In genomic region chr7:86914468-86915054, GRCh38 we compare ENCODE assay signal across 8 cellular contexts.
DNase-seq lines count a peak whose midpoint lies in the region; ATAC-seq and TF ChIP-seq lines count a peak whose summit lies in the region.

No MANE protein-coding gene starts in this region.

- peak; percentile 51 for TF ChIP-seq CTCF in GM13977 (IDR thresholded peaks at IDR 0.05; ENCODE audit: extremely low read depth, insufficient read depth, missing control alignments)

- ATAC-seq in activated T-cell treated with anti-CD3 and anti-CD28 coated beads, Interleukin-2, amount 50 U/mL, for 4 hours = no peak
- ATAC-seq in GM21526 (IDR thresholded peaks at IDR 0.05; ENCODE audit: low FRiP score, unreplicated experiment) = no peak

- in situ Hi-C loops in GM13977 (cut with MboI; ENCODE audit: low pct_unique_long_range_greater_than_20kb, low sequenced_read_pairs, unreplicated experiment) = no loop called here

- no peaks in the 10 kb centered on the region for H3K36me3 Mint-ChIP-seq in activated T-cell treated with anti-CD3 and anti-CD28 coated beads, Interleukin-2, amount 50 U/mL, for 4 hours (ENCODE audit: insufficient read depth)

- DNase-seq in AG20443 (ENCODE audit: low spot score) (peak; percentile 22), GM13977 (ENCODE audit: low spot score) (no peak), SW480 (ENCODE audit: low spot score) (peak; percentile 42), iris pigment epithelial cell (ENCODE audit: low read depth) (peak; percentile 16), cortex of kidney (lab: John Stamatoyannopoulos, UW) (no peak), NK-92 (lab: John Stamatoyannopoulos, UW; ENCODE audit: unreplicated experiment) (no peak)
- no peak for DNase-seq in activated T-cell treated with anti-CD3 and anti-CD28 coated beads, Interleukin-2, amount 50 U/mL, for 4 hours

- no peak overlapping the region for H3K4me3 Mint-ChIP-seq in activated T-cell treated with anti-CD3 and anti-CD28 coated beads, Interleukin-2, amount 50 U/mL, for 4 hours

- peaks cover 1% of the 10 kb centered on the region for H3K4me1 Mint-ChIP-seq in activated T-cell treated with anti-CD3 and anti-CD28 coated beads, Interleukin-2, amount 50 U/mL, for 4 hours (ENCODE audit: low read depth)

- H3K9me3 Mint-ChIP-seq in activated T-cell treated with anti-CD3 and anti-CD28 coated beads, Interleukin-2, amount 50 U/mL, for 4 hours = no peaks in the 10 kb centered on the region

- no peaks in the 10 kb centered on the region for H3K27me3 Mint-ChIP-seq in activated T-cell treated with anti-CD3 and anti-CD28 coated beads, Interleukin-2, amount 50 U/mL, for 4 hours (ENCODE audit: low read depth)

Comparison
In these comparisons a context has a peak if more than half of its experiments do, and no peak if none do; other contexts are left out.
1. DNase-seq: peak in AG20443 (single experiment), SW480 (single experiment) and iris pigment epithelial cell (single experiment); none in GM13977 (single experiment), cortex of kidney (single experiment), NK-92 (single experiment) and activated T-cell treated with anti-CD3 and anti-CD28 coated beads, Interleukin-2, amount 50 U/mL, for 4 hours (single experiment).